13 cellular contexts compared by ENCODE assay signal in genomic region chr2:181900007-181900651, GRCh38. TPM values are rescaled to one million over a fixed set of nuclear protein-coding genes. Genes with fewer than 3 reads are reported as not detected.
DNase-seq lines count a peak whose midpoint lies in the region; ATAC-seq and TF ChIP-seq lines count a peak whose summit lies in the region.
"Had no signal": no experiment of that assay in that cellular context is flagged by ENCODE, and none has a peak within 500 bp of the region (broad histone marks: within the 10 kb centered on the region; RNA-seq: fewer than 3 reads in every experiment).

No MANE protein-coding gene starts in this region.

- peaks cover 4% of the 10 kb centered on the region; the same call in 1 of the 2 replicates for H4K20me1 ChIP-seq in DND-41 (ENCODE audit: insufficient read depth, low read length)

- no peak for TF ChIP-seq CTCF in DND-41 (IDR thresholded peaks at IDR 0.05; ENCODE audit: borderline replicate concordance, extremely low read depth, low read length, poor library complexity, severe bottlenecking)
- TF ChIP-seq CTCF in lower leg skin (IDR thresholded peaks at IDR 0.05) = no peak

- no peak for TF ChIP-seq POLR2A in lower leg skin (IDR thresholded peaks at IDR 0.05)

- peaks cover 90% of the 10 kb centered on the region for H3K36me3 ChIP-seq in DND-41 (ENCODE audit: insufficient read depth, low read length)

- peaks cover 45% of the 10 kb centered on the region for H3K4me1 ChIP-seq in DND-41 (ENCODE audit: insufficient read depth, low read length)
- H3K4me1 ChIP-seq: breast epithelium had no signal

- H3K9me3 ChIP-seq in DND-41 (ENCODE audit: insufficient read depth, low read length, severe bottlenecking) = no peaks in the 10 kb centered on the region
- H3K9me3 ChIP-seq: breast epithelium had no signal

- intact Hi-C loops in lower leg skin (cut with DNase I; ENCODE audit: low total_unique reads) = loop anchor here (10.0 kb wide), 1 partner anchor 145 kb away; no protein-coding TSS in a partner anchor

- DNase-seq in DND-41 = no peak
- peak; percentile 29 for DNase-seq in KBM-7
- DNase-seq in caudate nucleus (lab: John Stamatoyannopoulos, UW) = no peak
- peak; percentile 56 for DNase-seq in pons (ENCODE audit: low spot score)
- DNase-seq in NCI-H748 treated with DMSO at 0.1 percent for 48 hours (lab: John Stamatoyannopoulos, UW) = no peak
- no peak for DNase-seq in lower leg skin (ENCODE audit: low spot score in 2 of 2)
- no peak for DNase-seq in central memory CD4-positive, alpha-beta T cell
- DNase-seq: activated naive CD4-positive, alpha-beta T cell treated with Interleukin-2 at 50 U/mL for 16 hours; C1 segment of cervical spinal cord; GM23248; NCI-H1417 treated with DMSO at 0.1 percent for 48 hours; right cardiac atrium had no signal

- H3K79me2 ChIP-seq in DND-41 (ENCODE audit: insufficient read depth, low read length) = peaks cover 54% of the 10 kb centered on the region

- H3K27me3 ChIP-seq in DND-41 (ENCODE audit: insufficient read depth, low read length, poor library complexity) = no peaks in the 10 kb centered on the region
- H3K27me3 ChIP-seq: breast epithelium had no signal

- H3K4me3 ChIP-seq in DND-41 (ENCODE audit: low read depth in 1 of 2, low read length in 2 of 2) (no peak overlapping the region), lower leg skin (ENCODE audit: low read depth, poor library complexity, severe bottlenecking) (no peak overlapping the region)
- H3K4me3 ChIP-seq: breast epithelium, GM23248 had no signal

- 51 to 66% methylated on average over 3 of the region's 3 CpGs for WGBS in lower leg skin, 2 donors

- ATAC-seq in DND-41 (ENCODE audit: insufficient read depth, low read depth) = peak; percentile 78

- H3K27ac ChIP-seq in DND-41 (ENCODE audit: low read length) (no peak overlapping the region), caudate nucleus (ENCODE audit: low read depth, low read length) (peak overlapping the region; percentile 58)
- H3K27ac ChIP-seq: breast epithelium, GM23248 had no signal

- H3K9ac ChIP-seq in DND-41 (ENCODE audit: low read depth, low read length) = no peak overlapping the region
- H3K9ac ChIP-seq: GM23248 had no signal

- in situ Hi-C loops in KBM-7 (cut with MboI; ENCODE audit: low pct_unique_long_range_greater_than_20kb, low sequenced_read_pairs) = no loop called here

- H3K4me2 ChIP-seq in DND-41 (ENCODE audit: insufficient read depth, low read length) = no peak overlapping the region

- no peak overlapping the region for H2AFZ ChIP-seq in DND-41 (ENCODE audit: low read depth, low read length)
- H2AFZ ChIP-seq: GM23248 had no signal

RNA-seq across cellular contexts. Expression of gene ITPRID2, which starts 8.6 kb away (rescaled TPM):
- 100 to 1,000 TPM; 244 to 301 (median 256) TPM for total RNA-seq in lower leg skin

Comparison
In these comparisons a context has a peak if more than half of its experiments do, and no peak if none do; other contexts are left out.
1. DNase-seq: peak in KBM-7 (single experiment) and pons (single experiment); none in DND-41 (single experiment), caudate nucleus (0 of 61), NCI-H748 treated with DMSO at 0.1 percent for 48 hours (single experiment), lower leg skin (0 of 2) and central memory CD4-positive, alpha-beta T cell (single experiment).